Comparison of ENCODE assay signal across 8 cellular contexts in the genomic region with DNA sequence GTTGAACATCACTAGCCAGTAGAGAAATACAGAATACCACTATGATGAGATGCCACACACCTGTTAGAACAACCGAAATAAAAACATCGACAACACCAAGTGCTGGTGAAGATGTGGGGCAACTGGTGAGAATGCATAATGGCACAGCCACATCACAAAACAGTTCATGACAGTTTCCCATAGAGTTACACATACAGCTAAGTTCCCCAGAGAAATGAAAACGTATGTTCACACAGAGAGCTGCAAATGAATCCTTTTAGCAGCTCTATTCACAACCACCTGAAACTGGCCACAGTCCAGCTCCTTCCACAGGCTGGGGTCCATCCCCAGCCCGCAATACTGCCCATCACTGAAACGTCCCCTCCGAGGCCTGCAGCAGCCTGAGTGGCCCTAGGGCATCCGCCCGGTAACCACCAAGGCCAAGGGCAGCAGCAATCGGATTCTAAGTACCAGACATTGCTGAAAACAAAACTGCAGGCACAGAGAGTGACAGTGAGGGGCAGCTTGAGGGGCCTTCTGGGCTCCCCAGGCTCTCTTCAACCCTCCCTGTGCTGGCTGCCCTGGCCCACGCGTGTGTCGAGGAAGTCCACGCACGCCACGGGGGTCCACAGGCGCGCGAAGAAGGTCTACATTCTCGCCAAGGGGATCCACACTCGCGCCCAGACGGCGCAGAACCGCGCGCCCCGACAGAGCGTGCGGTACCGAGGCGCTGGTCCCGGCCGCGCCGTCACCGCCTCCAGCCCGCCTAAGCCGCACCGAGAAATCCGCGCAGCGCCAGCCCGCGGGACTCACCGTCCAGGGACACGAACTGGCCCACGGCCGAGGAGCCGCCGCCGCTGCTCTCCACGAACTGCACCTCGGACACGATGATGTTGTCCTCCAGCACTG. TPM values are rescaled to one million over a fixed set of nuclear protein-coding genes. Genes with fewer than 3 reads are reported as not detected.
DNase-seq lines count a peak whose midpoint lies in the region; ATAC-seq and TF ChIP-seq lines count a peak whose summit lies in the region.

No MANE protein-coding gene starts in this region.

- CTCF ChIA-PET in WTC11 (lab: Charles Lee), result interaction anchor here (0.6 to 1.8 kb wide), 7 partner anchors 10 to 958 kb away, joined by 3 to 12 read pairs (median 4); a partner anchor contains a TSS

- H3K27ac Mint-ChIP-seq in CD4-positive, CD25-positive, alpha-beta regulatory T cell, result peak overlapping the region; percentile 68 to 92 (median 91)
- H3K27ac Mint-ChIP-seq in WTC11, result 0 out of 2 replicates have a peak overlapping the region, but pooled peaks have one; percentile 19
- H3K27ac Mint-ChIP-seq in osteocyte (ENCODE audit: unreplicated experiment), result peak overlapping the region; percentile 77

- WGBS in esophagus squamous epithelium, 2 donors, result 17 to 30% methylated on average over 8 to 14 of the region's 54 CpGs

- peaks cover 4 to 48% (median 29%) of the 10 kb centered on the region in 4 donors for H3K4me1 Mint-ChIP-seq in CD4-positive, CD25-positive, alpha-beta regulatory T cell
- H3K4me1 Mint-ChIP-seq in WTC11 (peaks cover 13% of the 10 kb centered on the region), osteocyte (ENCODE audit: unreplicated experiment) (peaks cover 15% of the 10 kb centered on the region)

- POLR2A ChIA-PET in WTC11 (lab: Charles Lee), result interaction anchor here (2.4 kb wide), 1 partner anchor 52 kb away, joined by 10 read pairs; a partner anchor contains a TSS

- intact Hi-C loops in esophagus squamous epithelium (cut with DNase I), result no loop called here

- no peaks in the 10 kb centered on the region for H3K27me3 Mint-ChIP-seq in CD4-positive, CD25-positive, alpha-beta regulatory T cell
- H3K27me3 Mint-ChIP-seq in WTC11 (ENCODE audit: low read depth) (peaks cover 38% of the 10 kb centered on the region), osteocyte (ENCODE audit: unreplicated experiment) (no peaks in the 10 kb centered on the region)

- H3K9me3 Mint-ChIP-seq in CD4-positive, CD25-positive, alpha-beta regulatory T cell, result no peaks in the 10 kb centered on the region
- H3K9me3 Mint-ChIP-seq in WTC11 (peaks cover 5% of the 10 kb centered on the region; the same call in 1 of the 2 replicates), osteocyte (ENCODE audit: unreplicated experiment) (no peaks in the 10 kb centered on the region)

- no peak for TF ChIP-seq CTCF in WTC11 (IDR thresholded peaks at IDR 0.05)
- TF ChIP-seq CTCF in esophagus squamous epithelium (IDR thresholded peaks at IDR 0.05), result no peak
- TF ChIP-seq CTCF in osteocyte (IDR thresholded peaks at IDR 0.05), result no peak

- no peaks in the 10 kb centered on the region for H3K27me3 ChIP-seq in CD4-positive, CD25-positive, alpha-beta regulatory T cell (ENCODE audit: control insufficient read depth, insufficient read depth, low read length)
- no peaks in the 10 kb centered on the region for H3K27me3 ChIP-seq in esophagus squamous epithelium

- in situ Hi-C loops in KBM-7 (cut with MboI; ENCODE audit: low pct_unique_long_range_greater_than_20kb, low sequenced_read_pairs), result no loop called here

- no peak for TF ChIP-seq POLR2A in esophagus squamous epithelium (IDR thresholded peaks at IDR 0.05)

- no peaks in the 10 kb centered on the region for H3K36me3 ChIP-seq in CD4-positive, CD25-positive, alpha-beta regulatory T cell (ENCODE audit: control insufficient read depth, insufficient read depth, low read length)
- no peaks in the 10 kb centered on the region for H3K36me3 ChIP-seq in esophagus squamous epithelium

- H3K4me3 Mint-ChIP-seq in CD4-positive, CD25-positive, alpha-beta regulatory T cell, result peak overlapping the region; percentile 83 to 97 (median 90)
- peak overlapping the region; percentile 74 for H3K4me3 Mint-ChIP-seq in WTC11
- peak overlapping the region; percentile 80 for H3K4me3 Mint-ChIP-seq in osteocyte (ENCODE audit: unreplicated experiment)

- peak; percentile 16 to 41 (median 32) for DNase-seq in CD4-positive, CD25-positive, alpha-beta regulatory T cell
- DNase-seq in WTC11 (ENCODE audit: low spot score), result no peak
- DNase-seq in esophagus squamous epithelium (lab: John Stamatoyannopoulos, UW), result no peak
- DNase-seq in osteocyte (ENCODE audit: extremely low spot score, unreplicated experiment), result no peak
- no peak for DNase-seq in putamen (ENCODE audit: low spot score)
- no peak for DNase-seq in KBM-7

- H3K4me1 ChIP-seq in CD4-positive, CD25-positive, alpha-beta regulatory T cell (ENCODE audit: control insufficient read depth, insufficient read depth, low read length, poor library complexity, severe bottlenecking), result peaks cover 24% of the 10 kb centered on the region
- peaks cover 11 to 56% (median 13%) of the 10 kb centered on the region in 3 donors for H3K4me1 ChIP-seq in esophagus squamous epithelium

- no peaks in the 10 kb centered on the region for H3K9me3 ChIP-seq in CD4-positive, CD25-positive, alpha-beta regulatory T cell (ENCODE audit: control insufficient read depth in 2 of 2, low read length in 2 of 2)
- H3K9me3 ChIP-seq in esophagus squamous epithelium, result no peaks in the 10 kb centered on the region

- H3K36me3 Mint-ChIP-seq in CD4-positive, CD25-positive, alpha-beta regulatory T cell, result no peaks in the 10 kb centered on the region
- H3K36me3 Mint-ChIP-seq in WTC11 (peaks cover 5% of the 10 kb centered on the region; the same call in 1 of the 2 replicates), osteocyte (ENCODE audit: unreplicated experiment) (peaks cover 2% of the 10 kb centered on the region)

- ATAC-seq in CD4-positive, CD25-positive, alpha-beta regulatory T cell (ENCODE audit: low read depth in 2 of 2), result no peak
- peak; percentile 13 for ATAC-seq in GM19397 (IDR thresholded peaks at IDR 0.05; ENCODE audit: unreplicated experiment)
- peak; percentile 28 for ATAC-seq in HG03439 (IDR thresholded peaks at IDR 0.05; ENCODE audit: unreplicated experiment)
- ATAC-seq in WTC11, result no peak

- H3K4me3 ChIP-seq in CD4-positive, CD25-positive, alpha-beta regulatory T cell (ENCODE audit: low read depth, low read length), result peak overlapping the region; percentile 63
- H3K4me3 ChIP-seq in esophagus squamous epithelium, result peak overlapping the region; percentile 74 to 86 (median 82)

- peak overlapping the region; percentile 86 for H3K27ac ChIP-seq in CD4-positive, CD25-positive, alpha-beta regulatory T cell (ENCODE audit: insufficient read depth, low read length, poor library complexity, severe bottlenecking)
- H3K27ac ChIP-seq in esophagus squamous epithelium, result peak overlapping the region; percentile 89 to 99 (median 97)

TF ChIP-seq in WTC11, 78 proteins besides CTCF, POLR2A, EP300 and RAD21 (continues in another document):
- no peak for TF ChIP-seq GABPB1 (CRISPR knock-in tag; IDR thresholded peaks at IDR 0.05)
- TF ChIP-seq, protein P1, sequence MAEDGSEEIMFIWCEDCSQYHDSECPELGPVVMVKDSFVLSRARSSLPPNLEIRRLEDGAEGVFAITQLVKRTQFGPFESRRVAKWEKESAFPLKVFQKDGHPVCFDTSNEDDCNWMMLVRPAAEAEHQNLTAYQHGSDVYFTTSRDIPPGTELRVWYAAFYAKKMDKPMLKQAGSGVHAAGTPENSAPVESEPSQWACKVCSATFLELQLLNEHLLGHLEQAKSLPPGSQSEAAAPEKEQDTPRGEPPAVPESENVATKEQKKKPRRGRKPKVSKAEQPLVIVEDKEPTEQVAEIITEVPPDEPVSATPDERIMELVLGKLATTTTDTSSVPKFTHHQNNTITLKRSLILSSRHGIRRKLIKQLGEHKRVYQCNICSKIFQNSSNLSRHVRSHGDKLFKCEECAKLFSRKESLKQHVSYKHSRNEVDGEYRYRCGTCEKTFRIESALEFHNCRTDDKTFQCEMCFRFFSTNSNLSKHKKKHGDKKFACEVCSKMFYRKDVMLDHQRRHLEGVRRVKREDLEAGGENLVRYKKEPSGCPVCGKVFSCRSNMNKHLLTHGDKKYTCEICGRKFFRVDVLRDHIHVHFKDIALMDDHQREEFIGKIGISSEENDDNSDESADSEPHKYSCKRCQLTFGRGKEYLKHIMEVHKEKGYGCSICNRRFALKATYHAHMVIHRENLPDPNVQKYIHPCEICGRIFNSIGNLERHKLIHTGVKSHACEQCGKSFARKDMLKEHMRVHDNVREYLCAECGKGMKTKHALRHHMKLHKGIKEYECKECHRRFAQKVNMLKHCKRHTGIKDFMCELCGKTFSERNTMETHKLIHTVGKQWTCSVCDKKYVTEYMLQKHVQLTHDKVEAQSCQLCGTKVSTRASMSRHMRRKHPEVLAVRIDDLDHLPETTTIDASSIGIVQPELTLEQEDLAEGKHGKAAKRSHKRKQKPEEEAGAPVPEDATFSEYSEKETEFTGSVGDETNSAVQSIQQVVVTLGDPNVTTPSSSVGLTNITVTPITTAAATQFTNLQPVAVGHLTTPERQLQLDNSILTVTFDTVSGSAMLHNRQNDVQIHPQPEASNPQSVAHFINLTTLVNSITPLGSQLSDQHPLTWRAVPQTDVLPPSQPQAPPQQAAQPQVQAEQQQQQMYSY (CRISPR knock-in tag; IDR thresholded peaks at IDR 0.05), result no peak
- no peak for TF ChIP-seq TEAD1 (CRISPR knock-in tag; IDR thresholded peaks at IDR 0.05)
- TF ChIP-seq, protein P2, sequence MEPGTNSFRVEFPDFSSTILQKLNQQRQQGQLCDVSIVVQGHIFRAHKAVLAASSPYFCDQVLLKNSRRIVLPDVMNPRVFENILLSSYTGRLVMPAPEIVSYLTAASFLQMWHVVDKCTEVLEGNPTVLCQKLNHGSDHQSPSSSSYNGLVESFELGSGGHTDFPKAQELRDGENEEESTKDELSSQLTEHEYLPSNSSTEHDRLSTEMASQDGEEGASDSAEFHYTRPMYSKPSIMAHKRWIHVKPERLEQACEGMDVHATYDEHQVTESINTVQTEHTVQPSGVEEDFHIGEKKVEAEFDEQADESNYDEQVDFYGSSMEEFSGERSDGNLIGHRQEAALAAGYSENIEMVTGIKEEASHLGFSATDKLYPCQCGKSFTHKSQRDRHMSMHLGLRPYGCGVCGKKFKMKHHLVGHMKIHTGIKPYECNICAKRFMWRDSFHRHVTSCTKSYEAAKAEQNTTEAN (CRISPR knock-in tag; IDR thresholded peaks at IDR 0.05), result no peak
- no peak for TF ChIP-seq GTF2I (CRISPR knock-in tag; conservative IDR thresholded peaks at IDR 0.05)
- no peak for TF ChIP-seq HMGA2 (CRISPR knock-in tag; IDR thresholded peaks at IDR 0.05)

RNA-seq across cellular contexts. Expression of a gene that starts 0.9 kb away (rescaled TPM):
- 58.9 TPM for total RNA-seq in CD4-positive, CD25-positive, alpha-beta regulatory T cell
- 1 to 10 TPM; 5.6 to 8.7 (median 7.5) TPM for polyA plus RNA-seq in CD4-positive, CD25-positive, alpha-beta regulatory T cell
- total RNA-seq in WTC11 (2021), result 23.9 to 26.5 TPM (median 26.4 TPM) in 3 replicates
- total RNA-seq in esophagus squamous epithelium, result 10 to 100 TPM; 22.2 to 37.9 (median 26.2) TPM
- total RNA-seq in osteocyte, result 41.7 and 43.5 TPM in 2 replicates

RNA-seq across cellular contexts. Expression of a gene that starts 14.7 kb away (rescaled TPM):
- total RNA-seq in CD4-positive, CD25-positive, alpha-beta regulatory T cell, result 64.0 TPM
- polyA plus RNA-seq in CD4-positive, CD25-positive, alpha-beta regulatory T cell, result 1 to 10 TPM in 2 of 4 donors, under 1 TPM in 2; 0.72 to 3.4 (median 1.5) TPM
- 90.7 to 100 TPM (median 98.0 TPM) in 3 replicates for total RNA-seq in WTC11 (2021)
- 10 to 100 TPM; 20.2 to 42.3 (median 30.9) TPM for total RNA-seq in esophagus squamous epithelium
- 109 and 115 TPM in 2 replicates for total RNA-seq in osteocyte

RNA-seq across cellular contexts. Expression of a gene that starts 51.6 kb away (rescaled TPM):
- total RNA-seq in CD4-positive, CD25-positive, alpha-beta regulatory T cell, result 39.4 TPM
- 10 to 100 TPM in 2 of 4 donors, 1 to 10 TPM in 2; 4.6 to 17.4 (median 9.0) TPM for polyA plus RNA-seq in CD4-positive, CD25-positive, alpha-beta regulatory T cell
- total RNA-seq in WTC11 (2021), result 7.8 to 10.0 TPM (median 8.3 TPM) in 3 replicates
- 10 to 100 TPM; 41.0 to 52.7 (median 46.9) TPM for total RNA-seq in esophagus squamous epithelium
- 35.3 and 35.7 TPM in 2 replicates for total RNA-seq in osteocyte

Comparison
In these comparisons a context has a peak if more than half of its experiments do, and no peak if none do; other contexts are left out.
1. ATAC-seq: peak in GM19397 (single experiment) and HG03439 (single experiment); none in CD4-positive, CD25-positive, alpha-beta regulatory T cell (0 of 2) and WTC11 (single experiment).
2. DNase-seq: peak in CD4-positive, CD25-positive, alpha-beta regulatory T cell (3 of 3); none in WTC11 (single experiment), esophagus squamous epithelium (single experiment), osteocyte (single experiment), putamen (single experiment) and KBM-7 (single experiment).
3. H3K27ac Mint-ChIP-seq: peak in every context shown above with its lines; median percentile 91 in CD4-positive, CD25-positive, alpha-beta regulatory T cell; 77 in osteocyte; 19 in WTC11.
4. Peak in every context shown above with its lines, with median percentiles within 50 percentile points of each other: H3K4me3 Mint-ChIP-seq.